ENCODE assay signal across 23 cellular contexts in genomic region chr3:197434841-197435240, GRCh38.
"Had no signal": no experiment of that assay in that cellular context is flagged by ENCODE, and none has a peak within 500 bp of the region (broad histone marks: within the 10 kb centered on the region; RNA-seq: fewer than 3 reads in every experiment).

No MANE protein-coding gene starts in this region.

- H3K27ac ChIP-seq: PC-9, Peyer's patch, SJCRH30 had no signal

- H3K4me3 ChIP-seq: PC-9, Peyer's patch, SJCRH30 had no signal

- DNase-seq: KBM-7; MV-4-11; NCI-H1048; NCI-H1105; NCI-H1417; NCI-H1436 treated with DMSO at 0.1 percent for 48 hours; NCI-H1694; NCI-H187 treated with DMSO at 0.1 percent for 48 hours; NCI-H2029 treated with DMSO at 0.1 percent for 48 hours; NCI-H2171; NCI-H524; NCI-H526 treated with DMSO at 0.1 percent for 48 hours; NCI-H748 treated with DMSO at 0.1 percent for 48 hours; NK-92 treated with Interleukin-12 subunit alpha and Interleukin-12 subunit beta, amount 100 ng/mL, for 24 hours; OCI-M1; PC-9; Peyer's patch; SHP77 treated with DMSO at 0.1 percent for 48 hours; SJCRH30; T-helper 1 cell; T-helper 17 cell had no signal

- H3K4me1 Mint-ChIP-seq: T-helper 17 cell had no signal

- H3K9me3 ChIP-seq: Peyer's patch, SJCRH30 had no signal

- H3K4me3 Mint-ChIP-seq: T-helper 17 cell had no signal

- H3K4me1 ChIP-seq: Peyer's patch had no signal

- H3K36me3 ChIP-seq: Peyer's patch, SJCRH30 had no signal

- H3K27ac Mint-ChIP-seq: T-helper 17 cell had no signal

- H3K27me3 ChIP-seq: Peyer's patch, SJCRH30 had no signal

- ATAC-seq: Right ventricle myocardium inferior, SK-N-SH treated with all-trans-retinoic acid at 6 μM for 48 hours, T-helper 17 cell had no signal
